24 cellular contexts compared by ENCODE assay signal in genomic region chr9:135173066-135173465, GRCh38.
"Had no signal": no experiment of that assay in that cellular context is flagged by ENCODE, and none has a peak within 500 bp of the region (broad histone marks: within the 10 kb centered on the region; RNA-seq: fewer than 3 reads in every experiment).

No MANE protein-coding gene starts in this region.

- H3K4me3 ChIP-seq: colonic mucosa, coronary artery, dorsolateral prefrontal cortex, esophagus muscularis mucosa, esophagus squamous epithelium, gastrocnemius medialis, gastroesophageal sphincter, heart left ventricle, heart right ventricle had no signal

- H3K27ac ChIP-seq: colonic mucosa, coronary artery, epithelial cell of prostate, esophagus muscularis mucosa, esophagus squamous epithelium, foreskin keratinocyte, gastrocnemius medialis, gastroesophageal sphincter, heart left ventricle, heart right ventricle had no signal

- DNase-seq: colonic mucosa; cortex of kidney; dermis blood vessel endothelial cell; dorsolateral prefrontal cortex; effector CD4-positive, alpha-beta T cell; effector CD8-positive, alpha-beta T cell; effector memory CD4-positive, alpha-beta T cell; effector memory CD8-positive, alpha-beta T cell; endodermal cell; erythroblast; esophagus squamous epithelium; foreskin fibroblast; foreskin keratinocyte; foreskin melanocyte; gastrocnemius medialis; glutamatergic neuron; head of caudate nucleus; heart left ventricle; heart right ventricle had no signal

- ATAC-seq: effector memory CD8-positive, alpha-beta T cell; esophagus mucosa; foreskin keratinocyte; gastrocnemius medialis; gastroesophageal sphincter; heart left ventricle; heart right ventricle had no signal

- H3K4me1 ChIP-seq: colonic mucosa, esophagus muscularis mucosa, esophagus squamous epithelium, foreskin keratinocyte, gastrocnemius medialis, gastroesophageal sphincter, heart left ventricle, heart right ventricle had no signal

- H3K27me3 ChIP-seq: colonic mucosa, foreskin keratinocyte had no signal

- H3K36me3 ChIP-seq: colonic mucosa, esophagus muscularis mucosa, esophagus squamous epithelium, gastrocnemius medialis, gastroesophageal sphincter, heart left ventricle, heart right ventricle had no signal

- H3K9me3 ChIP-seq: colonic mucosa, esophagus muscularis mucosa, esophagus squamous epithelium, gastrocnemius medialis, gastroesophageal sphincter, heart left ventricle, heart right ventricle had no signal
